ENCODE assay signal across 13 cellular contexts in genomic region chr21:37119421-37120218, GRCh38. TPM values are rescaled to one million over a fixed set of nuclear protein-coding genes. Genes with fewer than 3 reads are reported as not detected.
A peak's percentile ranks its signal among the peaks of the same experiment; 100 is the strongest.
DNase-seq lines count a peak whose midpoint lies in the region; TF ChIP-seq lines count a peak whose summit lies in the region.
"Had no signal": no experiment of that assay in that cellular context is flagged by ENCODE, and none has a peak within 500 bp of the region (broad histone marks: within the 10 kb centered on the region; RNA-seq: fewer than 3 reads in every experiment).

No MANE protein-coding gene starts in this region.

- no peaks in the 10 kb centered on the region for H3K27me3 Mint-ChIP-seq in activated T-helper 2 cell treated with anti-CD3 and anti-CD28 coated beads, Interferon-gamma antibody, Interleukin-2, Interleukin-4, amounts not matched to agents 10 μg/mL and 5 μg/mL and 100 μg/mL, durations not matched to agents 14 hours and 24 hours and 36 hours (ENCODE audit: low read depth)

- no peaks in the 10 kb centered on the region for H3K4me1 ChIP-seq in BE2C
- H3K4me1 ChIP-seq: breast epithelium, thyroid gland had no signal

- H3K4me3 Mint-ChIP-seq in activated T-helper 2 cell treated with anti-CD3 and anti-CD28 coated beads, Interferon-gamma antibody, Interleukin-2, Interleukin-4, amounts not matched to agents 10 μg/mL and 5 μg/mL and 100 μg/mL, durations not matched to agents 14 hours and 24 hours and 36 hours (ENCODE audit: low read depth), result peak overlapping the region; percentile 35

- intact Hi-C loops in activated T-helper 2 cell treated with anti-CD3 and anti-CD28 coated beads, Interferon-gamma antibody, Interleukin-2, Interleukin-4, amounts not matched to agents 10 μg/mL and 5 μg/mL and 100 μg/mL, durations not matched to agents 14 hours and 24 hours and 36 hours (cut with micrococcal nuclease), result loop anchor here (2.0 kb wide), 1 partner anchor 47 kb away; the partner anchor contains the start of genes PIGP and TTC3

- no peaks in the 10 kb centered on the region for H3K9me3 ChIP-seq in BE2C
- H3K9me3 ChIP-seq: breast epithelium, SJCRH30, thyroid gland had no signal

- peaks cover 26% of the 10 kb centered on the region for H3K36me3 Mint-ChIP-seq in activated T-helper 2 cell treated with anti-CD3 and anti-CD28 coated beads, Interferon-gamma antibody, Interleukin-2, Interleukin-4, amounts not matched to agents 10 μg/mL and 5 μg/mL and 100 μg/mL, durations not matched to agents 14 hours and 24 hours and 36 hours (ENCODE audit: low read depth)

- peaks cover 35% of the 10 kb centered on the region for H3K4me1 Mint-ChIP-seq in activated T-helper 2 cell treated with anti-CD3 and anti-CD28 coated beads, Interferon-gamma antibody, Interleukin-2, Interleukin-4, amounts not matched to agents 10 μg/mL and 5 μg/mL and 100 μg/mL, durations not matched to agents 14 hours and 24 hours and 36 hours (ENCODE audit: low read depth)

- TF ChIP-seq CTCF in BE2C (IDR thresholded peaks at IDR 0.05; ENCODE audit: low read depth, low read length) (peak; percentile 30; the same call in 1 of the 2 replicates), GM10248 (IDR thresholded peaks at IDR 0.05; ENCODE audit: control extremely low read depth, extremely low read depth, low read depth, missing control alignments) (peak; percentile 4)

- CTCF ChIA-PET in GM10248 (lab: Yijun Ruan, JAX), result interaction anchor here (1.0 to 1.1 kb wide), 2 partner anchors 37 to 344 kb away, joined by 3 read pairs; no protein-coding TSS in a partner anchor

- no peaks in the 10 kb centered on the region for H3K27me3 ChIP-seq in BE2C
- H3K27me3 ChIP-seq: breast epithelium, SJCRH30, thyroid gland had no signal

- POLR2A ChIA-PET in GM10248 (lab: Yijun Ruan, JAX), result no interaction called here

- H3K27ac Mint-ChIP-seq in activated T-helper 2 cell treated with anti-CD3 and anti-CD28 coated beads, Interferon-gamma antibody, Interleukin-2, Interleukin-4, amounts not matched to agents 10 μg/mL and 5 μg/mL and 100 μg/mL, durations not matched to agents 14 hours and 24 hours and 36 hours, result peak overlapping the region; percentile 79

- peaks cover 20% of the 10 kb centered on the region for H3K36me3 ChIP-seq in BE2C
- H3K36me3 ChIP-seq: breast epithelium, thyroid gland had no signal

- no peaks in the 10 kb centered on the region for H3K9me3 Mint-ChIP-seq in activated T-helper 2 cell treated with anti-CD3 and anti-CD28 coated beads, Interferon-gamma antibody, Interleukin-2, Interleukin-4, amounts not matched to agents 10 μg/mL and 5 μg/mL and 100 μg/mL, durations not matched to agents 14 hours and 24 hours and 36 hours

- no peak overlapping the region for H3K4me3 ChIP-seq in BE2C (ENCODE audit: low read depth, low read length)
- H3K4me3 ChIP-seq: breast epithelium, SJCRH30, thyroid gland had no signal

- no peak for DNase-seq in BE2C
- no peak for DNase-seq in GM10248 (ENCODE audit: extremely low spot score)
- DNase-seq in activated T-helper 2 cell treated with anti-CD3 and anti-CD28 coated beads, Interferon-gamma antibody, Interleukin-2, Interleukin-4, amounts not matched to agents 10 μg/mL and 5 μg/mL and 100 μg/mL, durations not matched to agents 14 hours and 24 hours and 36 hours (ENCODE audit: low spot score), result no peak
- peak; percentile 68 for DNase-seq in iPS-NIHi7 (ENCODE audit: extremely low spot score)
- DNase-seq in stimulated activated naive CD4-positive, alpha-beta T cell treated with Interleukin-2 at 50 U/mL for 16 hours (lab: John Stamatoyannopoulos, UW), result no peak
- DNase-seq in HUDEP-2 (lab: John Stamatoyannopoulos, UW; ENCODE audit: unreplicated experiment in 76 of 76), result no peak
- DNase-seq in epidermal melanocyte (ENCODE audit: insufficient read length, low spot score), result no peak
- no peak for DNase-seq in NK-92 treated with Interleukin-12 subunit alpha and Interleukin-12 subunit beta, amount 100 ng/mL, for 24 hours (lab: John Stamatoyannopoulos, UW)
- DNase-seq: left cardiac atrium, NCI-H2227 treated with DMSO at 0.1 percent for 48 hours, SJCRH30, thyroid gland had no signal

RNA-seq across cellular contexts. Expression of gene TTC3, which starts 46.6 kb away (rescaled TPM):
- 50.1 TPM for polyA plus RNA-seq in BE2C (2012; ENCODE audit: insufficient read depth, insufficient read length, low read depth)
- 60.9 and 66.8 TPM in 2 replicates for total RNA-seq in activated T-helper 2 cell treated with anti-CD3 and anti-CD28 coated beads, Interferon-gamma antibody, Interleukin-2, Interleukin-4, amounts not matched to agents 10 μg/mL and 5 μg/mL and 100 μg/mL, durations not matched to agents 14 hours and 24 hours and 36 hours

RNA-seq across cellular contexts. Expression of gene PIGP, which starts 46.7 kb away (rescaled TPM):
- polyA plus RNA-seq in BE2C (2012; ENCODE audit: insufficient read depth, insufficient read length, low read depth), result 9.3 TPM
- 20.6 and 23.7 TPM in 2 replicates for total RNA-seq in activated T-helper 2 cell treated with anti-CD3 and anti-CD28 coated beads, Interferon-gamma antibody, Interleukin-2, Interleukin-4, amounts not matched to agents 10 μg/mL and 5 μg/mL and 100 μg/mL, durations not matched to agents 14 hours and 24 hours and 36 hours
